8 cellular contexts compared by ENCODE assay signal in genomic region chr6:170305772-170306323, GRCh38. TPM values are rescaled to one million over a fixed set of nuclear protein-coding genes. Genes with fewer than 3 reads are reported as not detected.
DNase-seq lines count a peak whose midpoint lies in the region; FAIRE-seq and TF ChIP-seq lines count a peak whose summit lies in the region.

No MANE protein-coding gene starts in this region.

- peaks cover 21% of the 10 kb centered on the region for H3K4me1 ChIP-seq in ACC112 (ENCODE audit: control insufficient read depth, insufficient read depth, low read length, unreplicated experiment)
- peaks cover 18 to 23% of the 10 kb centered on the region in 2 donors for H3K4me1 ChIP-seq in kidney (ENCODE audit: control insufficient read depth in 1 of 2, insufficient read depth in 1 of 2, low read depth in 1 of 2, low read length in 2 of 2)
- H3K4me1 ChIP-seq in thyroid gland: peaks cover 26 to 30% of the 10 kb centered on the region in 2 donors

- H2AFZ ChIP-seq in ACC112 (ENCODE audit: low read length, unreplicated experiment): peak overlapping the region; percentile 69

- H3K27ac ChIP-seq in ACC112 (ENCODE audit: low read depth, low read length) (no peak overlapping the region), kidney (ENCODE audit: low read depth in 2 of 2, low read length in 2 of 2) (peak overlapping the region in 1 of 2 donors; percentile 23), thyroid gland (peak overlapping the region in 1 of 3 donors; percentile 82)

- FAIRE-seq in kidney (lab: Jason Lieb, UNC): no peak

- H3K27me3 ChIP-seq in ACC112 (ENCODE audit: insufficient read depth, low read length) (no peaks in the 10 kb centered on the region), thyroid gland (no peaks in the 10 kb centered on the region)

- CTCF ChIA-PET in HEK293T (lab: Yijun Ruan, JAX): no interaction called here

- intact Hi-C loops in kidney (cut with DNase I): no loop called here
- intact Hi-C loops in thyroid gland (cut with DNase I): no loop called here

- H3K9ac ChIP-seq in kidney (ENCODE audit: low read length in 2 of 2): peak overlapping the region in 1 of 2 donors; percentile 56

- H3K79me2 ChIP-seq in ACC112 (ENCODE audit: control insufficient read depth, insufficient read depth, low read length, unreplicated experiment): peaks cover 40% of the 10 kb centered on the region

- TF ChIP-seq POLR2A in thyroid gland (IDR thresholded peaks at IDR 0.05): no peak

- POLR2A ChIA-PET in HEK293T (lab: Yijun Ruan, JAX): interaction anchor here (1.4 kb wide), 1 partner anchor 11 kb away, joined by 5 read pairs; no protein-coding TSS in a partner anchor

- 28 to 33% methylated on average over 15 to 18 of the region's 31 CpGs for WGBS in thyroid gland, 2 donors

- H3K9me3 ChIP-seq in kidney (ENCODE audit: control insufficient read depth in 1 of 2, low read length in 2 of 2) (no peaks in the 10 kb centered on the region), thyroid gland (no peaks in the 10 kb centered on the region)

- DNase-seq in HEK293T (ENCODE audit: extremely low spot score) (no peak), kidney (no peak), thyroid gland (no peak), GM20000 (ENCODE audit: low spot score) (no peak), cerebellar nuclear complex (lab: John Stamatoyannopoulos, UW) (no peak), DMS153 treated with DMSO at 0.1 percent for 48 hours (lab: John Stamatoyannopoulos, UW; ENCODE audit: unreplicated experiment) (no peak)
- DNase-seq in activated T-cell treated with anti-CD3 and anti-CD28 coated beads, Interleukin-2, amount 50 U/mL, for 48 hours: peak; percentile 22 to 24

- no peaks in the 10 kb centered on the region for H3K36me3 ChIP-seq in ACC112 (ENCODE audit: insufficient read depth, low read length)
- H3K36me3 ChIP-seq in kidney (ENCODE audit: control insufficient read depth in 1 of 2, insufficient read depth in 2 of 2, low read length in 2 of 2): no peaks in the 10 kb centered on the region
- H3K36me3 ChIP-seq in thyroid gland: no peaks in the 10 kb centered on the region

- H3K4me3 ChIP-seq in ACC112 (ENCODE audit: low read depth, low read length) (peak overlapping the region; percentile 98), kidney (ENCODE audit: low read length in 2 of 2) (peak overlapping the region; percentile 81 to 99), thyroid gland (replicated peaks in 1 of 3) (peak overlapping the region; percentile 19 to 87 (median 49))

- no peak for TF ChIP-seq CTCF in kidney (IDR thresholded peaks at IDR 0.05; ENCODE audit: borderline replicate concordance, extremely low read depth, insufficient read depth)
- no peak for TF ChIP-seq CTCF in thyroid gland (IDR thresholded peaks at IDR 0.05)
- TF ChIP-seq CTCF in GM20000 (IDR thresholded peaks at IDR 0.05; ENCODE audit: extremely low read depth, missing control alignments): no peak

TF ChIP-seq in HEK293T, 16 proteins besides CTCF, POLR2A, EP300 and RAD21:
- TF ChIP-seq L3MBTL2 (conservative IDR thresholded peaks at IDR 0.05): peak; percentile 45
- TF ChIP-seq LEF1 (IDR thresholded peaks at IDR 0.05; ENCODE audit: borderline replicate concordance): no peak

RNA-seq across cellular contexts. Expression of gene FAM120B, which starts 0.7 kb away (rescaled TPM):
- total RNA-seq in kidney: 34.8 TPM
- polyA plus RNA-seq in kidney (ENCODE audit: insufficient read depth, low read depth, low replicate concordance): 16.5 TPM
- 10 to 100 TPM; 26.9 to 38.4 (median 27.7) TPM for total RNA-seq in thyroid gland

RNA-seq across cellular contexts. Expression of gene DLL1, which starts 15.0 kb away (rescaled TPM):
- total RNA-seq in kidney (11.9 TPM), thyroid gland (10 to 100 TPM in 3 of 4 donors, 1 to 10 TPM in 1; 6.6 to 14.9 (median 11.5) TPM)
- 4.5 TPM for polyA plus RNA-seq in kidney (ENCODE audit: insufficient read depth, low read depth, low replicate concordance)

Comparison
In these comparisons a context has a peak if more than half of its experiments do, and no peak if none do; other contexts are left out.
1. DNase-seq: peak in activated T-cell treated with anti-CD3 and anti-CD28 coated beads, Interleukin-2, amount 50 U/mL, for 48 hours (2 of 2); none in HEK293T (single experiment), kidney (single experiment), thyroid gland (0 of 2), GM20000 (single experiment), cerebellar nuclear complex (0 of 2) and DMS153 treated with DMSO at 0.1 percent for 48 hours (single experiment).
2. Peak in every context shown above with its lines, with median percentiles within 50 percentile points of each other: H3K4me3 ChIP-seq.